1 cellular context compared by ENCODE assay signal in the genomic region with DNA sequence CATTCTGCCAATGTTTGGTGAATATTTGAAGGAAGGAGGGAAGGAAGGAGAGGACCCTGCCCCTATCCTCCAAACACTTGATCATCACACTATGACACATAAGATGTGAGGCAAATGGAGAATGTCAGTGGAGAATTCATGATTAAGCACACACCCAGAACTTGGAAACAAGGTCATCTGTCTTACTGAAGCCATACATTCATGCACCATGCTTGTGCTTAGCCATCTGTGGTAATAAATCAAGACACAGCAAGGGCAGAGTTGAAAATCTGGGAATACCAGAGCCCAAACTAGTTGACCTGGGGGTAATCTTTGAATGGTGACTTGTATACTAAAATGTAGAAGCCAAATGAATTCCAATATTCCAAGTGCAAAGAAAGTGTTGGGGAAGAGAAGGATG.
TF ChIP-seq lines count a peak whose summit lies in the region.

No MANE protein-coding gene starts in this region.

TF ChIP-seq in IMR-90, 13 proteins besides CTCF, POLR2A, EP300 and RAD21:
- no peak for TF ChIP-seq RCOR1 (IDR thresholded peaks at IDR 0.05; ENCODE audit: insufficient replicate concordance, low read length)
- TF ChIP-seq MXI1 (IDR thresholded peaks at IDR 0.05; ENCODE audit: borderline replicate concordance, low read depth, low read length), result no peak
- no peak for TF ChIP-seq FOS (IDR thresholded peaks at IDR 0.05; ENCODE audit: low read depth, low read length)
- TF ChIP-seq, protein P1, sequence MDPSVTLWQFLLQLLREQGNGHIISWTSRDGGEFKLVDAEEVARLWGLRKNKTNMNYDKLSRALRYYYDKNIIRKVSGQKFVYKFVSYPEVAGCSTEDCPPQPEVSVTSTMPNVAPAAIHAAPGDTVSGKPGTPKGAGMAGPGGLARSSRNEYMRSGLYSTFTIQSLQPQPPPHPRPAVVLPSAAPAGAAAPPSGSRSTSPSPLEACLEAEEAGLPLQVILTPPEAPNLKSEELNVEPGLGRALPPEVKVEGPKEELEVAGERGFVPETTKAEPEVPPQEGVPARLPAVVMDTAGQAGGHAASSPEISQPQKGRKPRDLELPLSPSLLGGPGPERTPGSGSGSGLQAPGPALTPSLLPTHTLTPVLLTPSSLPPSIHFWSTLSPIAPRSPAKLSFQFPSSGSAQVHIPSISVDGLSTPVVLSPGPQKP (IDR thresholded peaks at IDR 0.05; ENCODE audit: borderline replicate concordance, low read depth, low read length), result no peak
- no peak for TF ChIP-seq MAZ (IDR thresholded peaks at IDR 0.05; ENCODE audit: borderline replicate concordance, low read depth, low read length)
- no peak for TF ChIP-seq MAFK (IDR thresholded peaks at IDR 0.05; ENCODE audit: low read depth, low read length)
- TF ChIP-seq, protein P2, sequence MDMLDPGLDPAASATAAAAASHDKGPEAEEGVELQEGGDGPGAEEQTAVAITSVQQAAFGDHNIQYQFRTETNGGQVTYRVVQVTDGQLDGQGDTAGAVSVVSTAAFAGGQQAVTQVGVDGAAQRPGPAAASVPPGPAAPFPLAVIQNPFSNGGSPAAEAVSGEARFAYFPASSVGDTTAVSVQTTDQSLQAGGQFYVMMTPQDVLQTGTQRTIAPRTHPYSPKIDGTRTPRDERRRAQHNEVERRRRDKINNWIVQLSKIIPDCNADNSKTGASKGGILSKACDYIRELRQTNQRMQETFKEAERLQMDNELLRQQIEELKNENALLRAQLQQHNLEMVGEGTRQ (IDR thresholded peaks at IDR 0.05; ENCODE audit: low read depth, low read length), result no peak
- TF ChIP-seq RFX5 (IDR thresholded peaks at IDR 0.05; ENCODE audit: low read depth, low read length), result no peak
- TF ChIP-seq CEBPB (IDR thresholded peaks at IDR 0.05; ENCODE audit: low read depth, low read length), result no peak
- TF ChIP-seq SMC3 (IDR thresholded peaks at IDR 0.05; ENCODE audit: low read depth, low read length), result no peak
- no peak for TF ChIP-seq BHLHE40 (IDR thresholded peaks at IDR 0.05; ENCODE audit: low read depth, low read length)
- no peak for TF ChIP-seq NFE2L2 (IDR thresholded peaks at IDR 0.05; ENCODE audit: low read depth, low read length)
- no peak for TF ChIP-seq CHD1 (IDR thresholded peaks at IDR 0.05; ENCODE audit: low read depth, low read length)
TF ChIP-seq in IMR-90: peak in this region for 0.
